In the genomic region with DNA sequence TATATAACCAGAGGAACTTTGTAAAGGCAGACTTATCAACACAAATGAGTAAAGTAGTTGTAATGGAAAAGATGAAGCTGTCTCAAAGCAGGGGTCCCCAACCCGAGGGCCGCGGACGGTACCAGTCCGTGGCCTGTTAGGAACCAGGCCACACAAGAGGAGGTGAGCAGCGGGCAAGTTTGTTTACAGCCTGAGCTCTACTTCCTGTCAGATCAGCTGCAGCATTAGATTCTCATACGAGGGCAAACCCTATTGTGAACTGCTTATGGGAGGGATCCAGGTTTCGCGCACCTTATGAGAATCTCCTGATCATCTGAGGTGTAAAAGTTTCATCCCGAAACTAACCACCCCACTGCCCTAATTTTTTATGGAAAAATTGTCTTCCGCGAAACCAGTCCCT, we compare ENCODE assay signal across 11 cellular contexts. TPM values are rescaled to one million over a fixed set of nuclear protein-coding genes. Genes with fewer than 3 reads are reported as not detected.
DNase-seq lines count a peak whose midpoint lies in the region; ATAC-seq and TF ChIP-seq lines count a peak whose summit lies in the region.
"Had no signal": no experiment of that assay in that cellular context is flagged by ENCODE, and none has a peak within 500 bp of the region (broad histone marks: within the 10 kb centered on the region; RNA-seq: fewer than 3 reads in every experiment).

No MANE protein-coding gene starts in this region.

- no peaks in the 10 kb centered on the region for H3K9me3 ChIP-seq in iPS-18a (ENCODE audit: control insufficient read depth, low read depth, low read length)
- no peaks in the 10 kb centered on the region for H3K9me3 ChIP-seq in smooth muscle cell (replicated peaks; ENCODE audit: low read depth)

- H3K4me1 Mint-ChIP-seq in WTC11 = peaks cover 23% of the 10 kb centered on the region

- H3K4me1 ChIP-seq in iPS-18a (ENCODE audit: control insufficient read depth, low read depth, low read length) (peaks cover 10% of the 10 kb centered on the region), smooth muscle cell (ENCODE audit: low read depth) (peaks cover 4% of the 10 kb centered on the region)

- TF ChIP-seq CTCF in WTC11 (IDR thresholded peaks at IDR 0.05) (no peak), smooth muscle cell (IDR thresholded peaks at IDR 0.05; ENCODE audit: borderline replicate concordance, insufficient read depth, poor library complexity, severe bottlenecking) (no peak)

- H3F3A ChIP-seq in smooth muscle cell (ENCODE audit: low read depth) = no peaks in the 10 kb centered on the region

- ATAC-seq in WTC11 = peak; percentile 45
- ATAC-seq: Panc1 had no signal

- H3K27ac ChIP-seq in iPS-18a (ENCODE audit: low read length) (no peak overlapping the region), smooth muscle cell (ENCODE audit: low read depth) (no peak overlapping the region)

- H4K20me1 ChIP-seq in smooth muscle cell (ENCODE audit: low read depth) = no peaks in the 10 kb centered on the region

- H2AFZ ChIP-seq in smooth muscle cell (ENCODE audit: low read depth) = peak overlapping the region; percentile 50

- no peaks in the 10 kb centered on the region for H3K27me3 ChIP-seq in iPS-18a (ENCODE audit: control insufficient read depth, insufficient read depth, low read length)
- no peaks in the 10 kb centered on the region for H3K27me3 ChIP-seq in smooth muscle cell (ENCODE audit: low read depth)

- H3K36me3 Mint-ChIP-seq in WTC11 = peaks cover 3% of the 10 kb centered on the region; the same call in 1 of the 2 replicates

- 66% methylated on average over 12 of the region's 12 CpGs for WGBS in smooth muscle cell (ENCODE audit: low lambda C conversion rate)

- H3K36me3 ChIP-seq in iPS-18a (ENCODE audit: control insufficient read depth, low read depth, low read length) (no peaks in the 10 kb centered on the region), smooth muscle cell (ENCODE audit: low read depth) (no peaks in the 10 kb centered on the region)

- H3K4me2 ChIP-seq in smooth muscle cell = peak overlapping the region; percentile 76

- POLR2A ChIA-PET in WTC11 (lab: Charles Lee) = no interaction called here

- H3K4me3 ChIP-seq in iPS-18a (ENCODE audit: low read length) = peak overlapping the region; percentile 59
- peak overlapping the region; percentile 43 for H3K4me3 ChIP-seq in smooth muscle cell

- peak overlapping the region; percentile 19 for H3K27ac Mint-ChIP-seq in WTC11

- peak overlapping the region; percentile 66 for H3K4me3 Mint-ChIP-seq in WTC11

- no peaks in the 10 kb centered on the region for H3K79me2 ChIP-seq in smooth muscle cell (ENCODE audit: low read depth)

- CTCF ChIA-PET in WTC11 (lab: Charles Lee) = interaction anchor here (0.7 to 1.3 kb wide), 3 partner anchors 30 to 61 kb away, joined by 3 to 7 read pairs (median 3); a partner anchor contains a TSS

- DNase-seq in activated CD8-positive, alpha-beta memory T cell treated with anti-CD3 and anti-CD28 coated beads for 24 hours = peak; percentile 59
- DNase-seq in activated CD8-positive, alpha-beta memory T cell treated with anti-CD3 and anti-CD28 coated beads, Interleukin-2, amount 50 U/mL, for 4 hours = no peak
- peak; percentile 14 for DNase-seq in WTC11 (ENCODE audit: low spot score)
- no peak for DNase-seq in smooth muscle cell (lab: John Stamatoyannopoulos, UW; ENCODE audit: unreplicated experiment)
- DNase-seq in DMS 273 (lab: John Stamatoyannopoulos, UW; ENCODE audit: unreplicated experiment) = no peak
- no peak for DNase-seq in NCI-H510A (lab: John Stamatoyannopoulos, UW)
- DNase-seq in NCI-H1436 treated with DMSO at 0.1 percent for 48 hours (lab: John Stamatoyannopoulos, UW) = no peak
- DNase-seq: NCI-H226 had no signal

- H3K9ac ChIP-seq in iPS-18a (ENCODE audit: low read length) (no peak overlapping the region), smooth muscle cell (ENCODE audit: low read depth) (no peak overlapping the region)

- no peaks in the 10 kb centered on the region; the same call in 1 of the 2 replicates for H3K27me3 Mint-ChIP-seq in WTC11 (ENCODE audit: low read depth)

- peaks cover 13% of the 10 kb centered on the region for H3K9me3 Mint-ChIP-seq in WTC11

TF ChIP-seq in WTC11, 78 proteins besides CTCF, POLR2A, EP300 and RAD21 (continues in another document):
- no peak for TF ChIP-seq RELA (CRISPR knock-in tag; IDR thresholded peaks at IDR 0.05; ENCODE audit: borderline replicate concordance)
- TF ChIP-seq, protein P1, sequence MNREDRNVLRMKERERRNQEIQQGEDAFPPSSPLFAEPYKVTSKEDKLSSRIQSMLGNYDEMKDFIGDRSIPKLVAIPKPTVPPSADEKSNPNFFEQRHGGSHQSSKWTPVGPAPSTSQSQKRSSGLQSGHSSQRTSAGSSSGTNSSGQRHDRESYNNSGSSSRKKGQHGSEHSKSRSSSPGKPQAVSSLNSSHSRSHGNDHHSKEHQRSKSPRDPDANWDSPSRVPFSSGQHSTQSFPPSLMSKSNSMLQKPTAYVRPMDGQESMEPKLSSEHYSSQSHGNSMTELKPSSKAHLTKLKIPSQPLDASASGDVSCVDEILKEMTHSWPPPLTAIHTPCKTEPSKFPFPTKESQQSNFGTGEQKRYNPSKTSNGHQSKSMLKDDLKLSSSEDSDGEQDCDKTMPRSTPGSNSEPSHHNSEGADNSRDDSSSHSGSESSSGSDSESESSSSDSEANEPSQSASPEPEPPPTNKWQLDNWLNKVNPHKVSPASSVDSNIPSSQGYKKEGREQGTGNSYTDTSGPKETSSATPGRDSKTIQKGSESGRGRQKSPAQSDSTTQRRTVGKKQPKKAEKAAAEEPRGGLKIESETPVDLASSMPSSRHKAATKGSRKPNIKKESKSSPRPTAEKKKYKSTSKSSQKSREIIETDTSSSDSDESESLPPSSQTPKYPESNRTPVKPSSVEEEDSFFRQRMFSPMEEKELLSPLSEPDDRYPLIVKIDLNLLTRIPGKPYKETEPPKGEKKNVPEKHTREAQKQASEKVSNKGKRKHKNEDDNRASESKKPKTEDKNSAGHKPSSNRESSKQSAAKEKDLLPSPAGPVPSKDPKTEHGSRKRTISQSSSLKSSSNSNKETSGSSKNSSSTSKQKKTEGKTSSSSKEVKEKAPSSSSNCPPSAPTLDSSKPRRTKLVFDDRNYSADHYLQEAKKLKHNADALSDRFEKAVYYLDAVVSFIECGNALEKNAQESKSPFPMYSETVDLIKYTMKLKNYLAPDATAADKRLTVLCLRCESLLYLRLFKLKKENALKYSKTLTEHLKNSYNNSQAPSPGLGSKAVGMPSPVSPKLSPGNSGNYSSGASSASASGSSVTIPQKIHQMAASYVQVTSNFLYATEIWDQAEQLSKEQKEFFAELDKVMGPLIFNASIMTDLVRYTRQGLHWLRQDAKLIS (CRISPR knock-in tag; IDR thresholded peaks at IDR 0.05; ENCODE audit: borderline replicate concordance) = no peak
- TF ChIP-seq, protein P2, sequence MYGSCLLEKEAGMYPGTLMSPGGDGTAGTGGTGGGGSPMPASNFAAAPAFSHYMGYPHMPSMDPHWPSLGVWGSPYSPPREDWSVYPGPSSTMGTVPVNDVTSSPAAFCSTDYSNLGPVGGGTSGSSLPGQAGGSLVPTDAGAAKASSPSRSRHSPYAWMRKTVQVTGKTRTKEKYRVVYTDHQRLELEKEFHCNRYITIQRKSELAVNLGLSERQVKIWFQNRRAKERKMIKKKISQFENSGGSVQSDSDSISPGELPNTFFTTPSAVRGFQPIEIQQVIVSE (CRISPR knock-in tag; IDR thresholded peaks at IDR 0.05; ENCODE audit: borderline replicate concordance) = no peak
- TF ChIP-seq TEAD4 (CRISPR knock-in tag; IDR thresholded peaks at IDR 0.05) = no peak
- TF ChIP-seq CREM (CRISPR knock-in tag; IDR thresholded peaks at IDR 0.05) = no peak
- TF ChIP-seq NFYB (CRISPR knock-in tag; conservative IDR thresholded peaks at IDR 0.05; ENCODE audit: low read depth) = no peak
- no peak for TF ChIP-seq NR2C2 (CRISPR knock-in tag; IDR thresholded peaks at IDR 0.05)
- TF ChIP-seq ZBTB21 (CRISPR knock-in tag; IDR thresholded peaks at IDR 0.05; ENCODE audit: borderline replicate concordance) = no peak
- TF ChIP-seq, protein P3, sequence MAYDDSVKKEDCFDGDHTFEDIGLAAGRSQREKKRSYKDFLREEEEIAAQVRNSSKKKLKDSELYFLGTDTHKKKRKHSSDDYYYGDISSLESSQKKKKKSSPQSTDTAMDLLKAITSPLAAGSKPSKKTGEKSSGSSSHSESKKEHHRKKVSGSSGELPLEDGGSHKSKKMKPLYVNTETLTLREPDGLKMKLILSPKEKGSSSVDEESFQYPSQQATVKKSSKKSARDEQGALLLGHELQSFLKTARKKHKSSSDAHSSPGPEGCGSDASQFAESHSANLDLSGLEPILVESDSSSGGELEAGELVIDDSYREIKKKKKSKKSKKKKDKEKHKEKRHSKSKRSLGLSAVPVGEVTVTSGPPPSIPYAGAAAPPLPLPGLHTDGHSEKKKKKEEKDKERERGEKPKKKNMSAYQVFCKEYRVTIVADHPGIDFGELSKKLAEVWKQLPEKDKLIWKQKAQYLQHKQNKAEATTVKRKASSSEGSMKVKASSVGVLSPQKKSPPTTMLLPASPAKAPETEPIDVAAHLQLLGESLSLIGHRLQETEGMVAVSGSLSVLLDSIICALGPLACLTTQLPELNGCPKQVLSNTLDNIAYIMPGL (CRISPR knock-in tag; IDR thresholded peaks at IDR 0.05) = no peak
- no peak for TF ChIP-seq ETV6 (CRISPR knock-in tag; IDR thresholded peaks at IDR 0.05)
- TF ChIP-seq KAT7 (CRISPR knock-in tag; IDR thresholded peaks at IDR 0.05; ENCODE audit: borderline replicate concordance) = no peak
- TF ChIP-seq, protein P4, sequence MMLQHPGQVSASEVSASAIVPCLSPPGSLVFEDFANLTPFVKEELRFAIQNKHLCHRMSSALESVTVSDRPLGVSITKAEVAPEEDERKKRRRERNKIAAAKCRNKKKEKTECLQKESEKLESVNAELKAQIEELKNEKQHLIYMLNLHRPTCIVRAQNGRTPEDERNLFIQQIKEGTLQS (CRISPR knock-in tag; conservative IDR thresholded peaks at IDR 0.05) = no peak

RNA-seq across cellular contexts. Expression of a gene that starts 57.4 kb away (rescaled TPM):
- total RNA-seq in WTC11 (2021) = not detected in 3 replicates
- 0.09 TPM in 1 of 2 replicates, not detected in the other for total RNA-seq in smooth muscle cell
- polyA plus RNA-seq in smooth muscle cell = not detected in 2 replicates
- total RNA-seq: epithelial cell of proximal tubule had no signal

Comparison
In these comparisons a context has a peak if more than half of its experiments do, and no peak if none do; other contexts are left out.
1. DNase-seq: peak in activated CD8-positive, alpha-beta memory T cell treated with anti-CD3 and anti-CD28 coated beads for 24 hours (single experiment) and WTC11 (single experiment); none in activated CD8-positive, alpha-beta memory T cell treated with anti-CD3 and anti-CD28 coated beads, Interleukin-2, amount 50 U/mL, for 4 hours (single experiment), smooth muscle cell (single experiment), DMS 273 (single experiment), NCI-H510A (single experiment) and NCI-H1436 treated with DMSO at 0.1 percent for 48 hours (single experiment).